26 cellular contexts compared by ENCODE assay signal in the genomic region with DNA sequence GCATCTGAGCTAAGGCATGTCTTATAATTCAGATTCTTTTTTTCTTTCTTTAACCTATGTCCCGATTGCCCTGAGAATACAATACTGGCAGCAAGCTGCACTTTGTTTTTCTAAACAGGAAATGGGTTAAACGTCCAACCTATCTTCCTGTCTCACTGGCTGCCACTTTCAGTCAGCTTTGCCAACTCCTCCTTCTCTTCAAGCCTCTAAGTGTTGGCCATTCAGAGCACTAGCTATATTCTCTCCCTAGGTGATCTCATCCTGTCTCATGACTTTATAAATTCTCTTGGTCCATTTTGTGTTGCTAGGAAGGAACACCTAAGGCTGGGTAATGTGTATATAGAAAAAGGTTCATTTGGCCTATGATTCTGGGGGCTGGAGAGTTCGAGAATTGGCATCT.
DNase-seq lines count a peak whose midpoint lies in the region; ATAC-seq and TF ChIP-seq lines count a peak whose summit lies in the region.
"Had no signal": no experiment of that assay in that cellular context is flagged by ENCODE, and none has a peak within 500 bp of the region (broad histone marks: within the 10 kb centered on the region; RNA-seq: fewer than 3 reads in every experiment).

No MANE protein-coding gene starts in this region.

- H3K4me2 ChIP-seq in osteoblast (ENCODE audit: insufficient read depth, low read length), result no peak overlapping the region

- intact Hi-C loops in activated CD4-positive, alpha-beta T cell treated with anti-CD3 and anti-CD28 coated beads for 36 hours (cut with DNase I, micrococcal nuclease), result no loop called here

- H3K4me3 Mint-ChIP-seq in activated CD4-positive, alpha-beta T cell treated with anti-CD3 and anti-CD28 coated beads for 36 hours, result no peak overlapping the region
- no peak overlapping the region for H3K4me3 Mint-ChIP-seq in effector memory CD8-positive, alpha-beta T cell
- H3K4me3 Mint-ChIP-seq: CD8-positive, alpha-beta memory T cell had no signal

- no peak for DNase-seq in activated CD4-positive, alpha-beta T cell treated with anti-CD3 and anti-CD28 coated beads for 36 hours
- no peak for DNase-seq in activated CD4-positive, alpha-beta T cell treated with anti-CD3 and anti-CD28 coated beads, Interleukin-2, amount 50 U/mL, for 48 hours
- peak; percentile 24 for DNase-seq in NCI-H226
- no peak for DNase-seq in effector memory CD8-positive, alpha-beta T cell
- DNase-seq in osteoblast (ENCODE audit: insufficient read length, low spot score, missing footprints), result peak; percentile 82
- DNase-seq in NCI-H1694 (lab: John Stamatoyannopoulos, UW), result no peak
- DNase-seq in amygdala (lab: John Stamatoyannopoulos, UW), result no peak
- no peak for DNase-seq in KBM-7
- DNase-seq: 8988T; activated CD4-positive, alpha-beta T cell treated with anti-CD3 and anti-CD28 coated beads, Interleukin-2, amount 50 U/mL, for 4 hours; activated gamma-delta T cell treated with Interleukin-2 at 50 U/mL for 16 hours; activated T-cell treated with anti-CD3 and anti-CD28 coated beads for 4 hours; CD8-positive, alpha-beta memory T cell; DMS79; effector CD4-positive, alpha-beta T cell; esophagus squamous epithelium; kidney glomerular epithelial cell; NCI-H1105; NCI-H2029 treated with DMSO at 0.1 percent for 48 hours; NCI-H345; NCI-H748 treated with DMSO at 0.1 percent for 48 hours had no signal

- H3K4me1 Mint-ChIP-seq in activated CD4-positive, alpha-beta T cell treated with anti-CD3 and anti-CD28 coated beads for 36 hours, result peaks cover 8% of the 10 kb centered on the region
- peaks cover 5 to 12% of the 10 kb centered on the region in 2 donors for H3K4me1 Mint-ChIP-seq in effector memory CD8-positive, alpha-beta T cell (ENCODE audit: low read depth in 2 of 2)

- peaks cover 8% of the 10 kb centered on the region for H3K27me3 Mint-ChIP-seq in activated CD4-positive, alpha-beta T cell treated with anti-CD3 and anti-CD28 coated beads for 36 hours
- peaks cover 21 to 33% of the 10 kb centered on the region in 2 donors for H3K27me3 Mint-ChIP-seq in effector memory CD8-positive, alpha-beta T cell

- no peaks in the 10 kb centered on the region for H3K27me3 ChIP-seq in osteoblast (ENCODE audit: insufficient read depth, low read length)
- H3K27me3 ChIP-seq: tibial nerve had no signal

- H3K4me1 ChIP-seq in osteoblast (ENCODE audit: insufficient read depth, low read length), result peaks cover 9% of the 10 kb centered on the region
- H3K4me1 ChIP-seq: esophagus squamous epithelium, prostate gland had no signal

- POLR2A ChIA-PET in activated CD4-positive, alpha-beta T cell treated with anti-CD3 and anti-CD28 coated beads for 36 hours (lab: Charles Lee), result interaction anchor here (0.6 kb wide), 1 partner anchor 1640 kb away, joined by 5 read pairs; no protein-coding TSS in a partner anchor

- ATAC-seq in activated CD4-positive, alpha-beta T cell treated with anti-CD3 and anti-CD28 coated beads for 36 hours, result peak; percentile 57
- ATAC-seq in effector memory CD8-positive, alpha-beta T cell (replicated peaks), result peak; percentile 39
- ATAC-seq: SK-N-SH treated with all-trans-retinoic acid at 6 μM for 48 hours had no signal

- CTCF ChIA-PET in activated CD4-positive, alpha-beta T cell treated with anti-CD3 and anti-CD28 coated beads for 36 hours (lab: Charles Lee), result interaction anchor here (0.6 to 1.0 kb wide), 4 partner anchors 21 to 248 kb away, joined by 3 to 4 read pairs (median 3); no protein-coding TSS in a partner anchor

- H3K27ac Mint-ChIP-seq in activated CD4-positive, alpha-beta T cell treated with anti-CD3 and anti-CD28 coated beads for 36 hours, result no peak overlapping the region
- H3K27ac Mint-ChIP-seq in effector memory CD8-positive, alpha-beta T cell, result peak overlapping the region in 1 of 2 donors; percentile 33

- H3K9me3 Mint-ChIP-seq in activated CD4-positive, alpha-beta T cell treated with anti-CD3 and anti-CD28 coated beads for 36 hours (ENCODE audit: low read depth), result peaks cover 8% of the 10 kb centered on the region
- H3K9me3 Mint-ChIP-seq in effector memory CD8-positive, alpha-beta T cell, result peaks cover 4 to 13% of the 10 kb centered on the region in 2 donors

- no peaks in the 10 kb centered on the region for H3K36me3 ChIP-seq in osteoblast (ENCODE audit: insufficient read depth, low read length)
- H3K36me3 ChIP-seq: esophagus squamous epithelium, prostate gland, tibial nerve had no signal

- no peak overlapping the region for H3K27ac ChIP-seq in osteoblast (ENCODE audit: low read depth, low read length)
- H3K27ac ChIP-seq: esophagus squamous epithelium, prostate gland, tibial nerve, VCaP had no signal

- no peak overlapping the region for H2AFZ ChIP-seq in osteoblast (ENCODE audit: low read length)

- H3K36me3 Mint-ChIP-seq in activated CD4-positive, alpha-beta T cell treated with anti-CD3 and anti-CD28 coated beads for 36 hours (ENCODE audit: low read depth), result no peaks in the 10 kb centered on the region
- H3K36me3 Mint-ChIP-seq in effector memory CD8-positive, alpha-beta T cell (ENCODE audit: insufficient read depth), result no peaks in the 10 kb centered on the region

- no peak for TF ChIP-seq CTCF in osteoblast (IDR thresholded peaks at IDR 0.05; ENCODE audit: extremely low read depth, low read depth, low read length)

- no peak overlapping the region for H3K4me3 ChIP-seq in osteoblast (ENCODE audit: insufficient read depth, low read length)
- H3K4me3 ChIP-seq: esophagus squamous epithelium, lung, prostate gland, tibial nerve had no signal

- H3K9me3 ChIP-seq in osteoblast (ENCODE audit: low read depth, low read length), result no peaks in the 10 kb centered on the region
- H3K9me3 ChIP-seq: esophagus squamous epithelium, prostate gland, tibial nerve had no signal

- no peaks in the 10 kb centered on the region for H3K79me2 ChIP-seq in osteoblast (ENCODE audit: insufficient read depth, low read length)

- H4K20me1 ChIP-seq in osteoblast (ENCODE audit: insufficient read depth, low read length), result no peaks in the 10 kb centered on the region

- in situ Hi-C loops in KBM-7 (cut with MboI; ENCODE audit: low pct_unique_long_range_greater_than_20kb, low sequenced_read_pairs), result no loop called here

Comparison
In these comparisons a context has a peak if more than half of its experiments do, and no peak if none do; other contexts are left out.
1. DNase-seq: peak in NCI-H226 (single experiment) and osteoblast (single experiment); none in activated CD4-positive, alpha-beta T cell treated with anti-CD3 and anti-CD28 coated beads for 36 hours (single experiment), activated CD4-positive, alpha-beta T cell treated with anti-CD3 and anti-CD28 coated beads, Interleukin-2, amount 50 U/mL, for 48 hours (0 of 2), effector memory CD8-positive, alpha-beta T cell (0 of 3), NCI-H1694 (single experiment), amygdala (0 of 56) and KBM-7 (single experiment).